ENCODE assay signal across 10 cellular contexts in the genomic region with DNA sequence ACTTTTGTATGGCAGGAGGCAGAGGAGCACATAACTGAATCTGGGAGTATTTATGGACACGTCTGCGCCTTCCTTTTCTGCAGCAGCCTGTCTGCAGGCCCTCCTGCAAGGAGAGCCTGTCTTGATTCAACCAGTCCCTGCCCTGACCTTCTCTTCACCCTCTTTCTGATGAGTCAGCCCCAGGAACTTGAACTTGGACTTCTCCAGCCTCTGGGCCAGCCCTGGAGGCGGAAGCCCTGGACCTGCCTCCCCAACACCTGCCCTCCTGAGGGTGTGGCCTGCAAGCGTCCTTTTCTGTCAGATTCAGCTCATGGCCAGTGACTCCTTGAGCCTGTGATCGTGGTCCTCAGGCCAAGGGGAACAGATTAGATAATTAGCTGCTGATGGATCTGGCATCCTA. TPM values are rescaled to one million over a fixed set of nuclear protein-coding genes. Genes with fewer than 3 reads are reported as not detected.
DNase-seq lines count a peak whose midpoint lies in the region; ATAC-seq, FAIRE-seq and TF ChIP-seq lines count a peak whose summit lies in the region.
"Had no signal": no experiment of that assay in that cellular context is flagged by ENCODE, and none has a peak within 500 bp of the region (broad histone marks: within the 10 kb centered on the region; RNA-seq: fewer than 3 reads in every experiment).

No MANE protein-coding gene starts in this region.

- FAIRE-seq in HTR-8/SVneo (lab: Jason Lieb, UNC), result no peak

- H3K9me3 ChIP-seq in SJCRH30 (replicated peaks), result no peaks in the 10 kb centered on the region
- no peaks in the 10 kb centered on the region for H3K9me3 ChIP-seq in stomach

- peak; percentile 3 for ATAC-seq in foreskin keratinocyte
- no peak for ATAC-seq in GM18498 (IDR thresholded peaks at IDR 0.05; ENCODE audit: unreplicated experiment)

- intact Hi-C loops in stomach (cut with DNase I; ENCODE audit: low total_unique reads), result no loop called here

- no peak overlapping the region for H3K27ac ChIP-seq in SJCRH30
- H3K27ac ChIP-seq in foreskin keratinocyte, result no peak overlapping the region
- H3K27ac ChIP-seq in stomach, result peak overlapping the region; percentile 71 to 88 (median 86)
- H3K27ac ChIP-seq: skin epidermis, WERI-Rb-1 had no signal

- TF ChIP-seq CTCF in foreskin keratinocyte (conservative IDR thresholded peaks at IDR 0.05) (no peak), stomach (IDR thresholded peaks at IDR 0.05) (no peak)

- H3K27me3 ChIP-seq in SJCRH30, result no peaks in the 10 kb centered on the region
- peaks cover 55% of the 10 kb centered on the region for H3K27me3 ChIP-seq in foreskin keratinocyte
- no peaks in the 10 kb centered on the region for H3K27me3 ChIP-seq in stomach

- WGBS in stomach, 5 donors, result 40 to 51% (median 48%) methylated on average over 1 to 5 of the region's 5 CpGs

- no peak for TF ChIP-seq POLR2A in stomach (IDR thresholded peaks at IDR 0.05)

- no peak for TF ChIP-seq EP300 in stomach (IDR thresholded peaks at IDR 0.05)

- H3K4me3 ChIP-seq in SJCRH30 (no peak overlapping the region), stomach (no peak overlapping the region)
- H3K4me3 ChIP-seq: skin epidermis had no signal

- H3K36me3 ChIP-seq in SJCRH30, result no peaks in the 10 kb centered on the region
- no peaks in the 10 kb centered on the region for H3K36me3 ChIP-seq in stomach
- H3K36me3 ChIP-seq: WERI-Rb-1 had no signal

- DNase-seq in HTR-8/SVneo (ENCODE audit: insufficient read length, low spot score) (peak; percentile 71), SJCRH30 (peak; percentile 28 to 34), foreskin keratinocyte (peak; percentile 32 to 53), stomach (peak; percentile 83), midbrain (lab: John Stamatoyannopoulos, UW) (no peak), retina (no peak)
- DNase-seq: effector CD4-positive, alpha-beta T cell; WERI-Rb-1 had no signal

- H3K4me1 ChIP-seq in SJCRH30, result no peaks in the 10 kb centered on the region; the same call in 1 of the 2 replicates
- H3K4me1 ChIP-seq in foreskin keratinocyte, result no peaks in the 10 kb centered on the region
- peaks cover 62 to 77% (median 66%) of the 10 kb centered on the region in 4 donors for H3K4me1 ChIP-seq in stomach

RNA-seq across cellular contexts. Expression of a gene that starts 20.0 kb away (rescaled TPM):
- 2.1 and 2.5 TPM in 2 replicates for total RNA-seq in SJCRH30 (2014; rRNA removed; shearing (Covaris generic))
- total RNA-seq in foreskin keratinocyte, result 0.18 and 0.24 TPM in 2 replicates
- 0.10 and 0.11 TPM in 2 replicates for polyA plus RNA-seq in foreskin keratinocyte
- 10 to 100 TPM in 1 of 5 donors, 1 to 10 TPM in 2, under 1 TPM in 2; under 0.01 to 27.2 (median 1.3) TPM for total RNA-seq in stomach
- polyA plus RNA-seq in stomach, result 1 to 10 TPM in 1 of 3 donors, under 1 TPM in 2; 0.15 to 3.2 (median 0.75) TPM

RNA-seq across cellular contexts. Expression of a gene that starts 52.2 kb away (rescaled TPM):
- 0.02 and 0.05 TPM in 2 replicates for total RNA-seq in SJCRH30 (2014; rRNA removed; shearing (Covaris generic))
- 0.10 and 0.18 TPM in 2 replicates for total RNA-seq in foreskin keratinocyte
- polyA plus RNA-seq in foreskin keratinocyte, result 0.11 and 0.12 TPM in 2 replicates
- total RNA-seq in stomach, result 100 to 1,000 TPM in 3 of 5 donors, 10 to 100 TPM in 1, 1 to 10 TPM in 1; 6.4 to 527 (median 240) TPM
- polyA plus RNA-seq in stomach, result 10 to 100 TPM; 19.0 to 45.9 (median 20.5) TPM

Comparison
In these comparisons a context has a peak if more than half of its experiments do, and no peak if none do; other contexts are left out.
1. DNase-seq: peak in HTR-8/SVneo (single experiment), SJCRH30 (2 of 2), foreskin keratinocyte (2 of 2) and stomach (single experiment); none in midbrain (single experiment) and retina (single experiment).
2. H3K27ac ChIP-seq: peak in stomach (5 of 5); none in SJCRH30 (single experiment) and foreskin keratinocyte (single experiment).